17 cellular contexts compared by ENCODE assay signal in genomic region chr12:51622564-51622963, GRCh38. TPM values are rescaled to one million over a fixed set of nuclear protein-coding genes. Genes with fewer than 3 reads are reported as not detected.
DNase-seq lines count a peak whose midpoint lies in the region; ATAC-seq, FAIRE-seq and TF ChIP-seq lines count a peak whose summit lies in the region.
"Had no signal": no experiment of that assay in that cellular context is flagged by ENCODE, and none has a peak within 500 bp of the region (broad histone marks: within the 10 kb centered on the region; RNA-seq: fewer than 3 reads in every experiment).

No MANE protein-coding gene starts in this region.

- no peak for TF ChIP-seq RAD21 in A549 (conservative IDR thresholded peaks at IDR 0.05 in 1 of 2, IDR thresholded peaks at IDR 0.05 in 1 of 2)

- no peaks in the 10 kb centered on the region for H3K27me3 ChIP-seq in iPS-18a (ENCODE audit: control insufficient read depth, insufficient read depth, low read length)

- H3K27ac ChIP-seq in A549 (no peak overlapping the region), iPS-18a (ENCODE audit: low read length) (no peak overlapping the region)
- H3K27ac ChIP-seq: heart right ventricle, parathyroid adenoma had no signal

- WGBS in A549 (ENCODE audit: missing lambda C conversion rate): 42% methylated on average over 1 of the region's 1 CpG

- H3K36me3 ChIP-seq in iPS-18a (ENCODE audit: control insufficient read depth, low read depth, low read length): no peaks in the 10 kb centered on the region
- H3K36me3 ChIP-seq: heart right ventricle had no signal

- CTCF ChIA-PET in A549 (lab: Yijun Ruan, JAX): interaction anchor here (1.0 kb wide), 1 partner anchor 198 kb away, joined by 3 read pairs; no protein-coding TSS in a partner anchor

- H3K9me3 ChIP-seq in A549 (no peaks in the 10 kb centered on the region), iPS-18a (ENCODE audit: control insufficient read depth, low read depth, low read length) (no peaks in the 10 kb centered on the region)
- H3K9me3 ChIP-seq: heart right ventricle had no signal

- TF ChIP-seq CTCF in A549 (IDR thresholded peaks at IDR 0.05) (no peak), HFFc6 (IDR thresholded peaks at IDR 0.05) (no peak), GM10266 (IDR thresholded peaks at IDR 0.05; ENCODE audit: control insufficient read depth, insufficient read depth, low read depth, missing control alignments) (no peak)

- H3K4me1 ChIP-seq in A549 (peaks cover 11% of the 10 kb centered on the region; the same call in 2 of the 3 replicates), iPS-18a (ENCODE audit: control insufficient read depth, low read depth, low read length) (peaks cover 13% of the 10 kb centered on the region)
- H3K4me1 ChIP-seq: heart right ventricle, parathyroid adenoma had no signal

- DNase-seq in A549 (ENCODE audit: low read depth in 1 of 2, low spot score in 1 of 2) (no peak), HFFc6 (peak; percentile 25), amniotic stem cell (lab: John Stamatoyannopoulos, UW) (peak; percentile 29), GM10266 (ENCODE audit: extremely low spot score) (no peak), NCI-H446 treated with DMSO at 0.1 percent for 48 hours (lab: John Stamatoyannopoulos, UW) (no peak)
- DNase-seq in stimulated activated CD4-positive, alpha-beta T cell treated with anti-CD3 and anti-CD28 coated beads, Interleukin-2, amount 100 ng/mL, for 24 hours: no peak
- DNase-seq in stimulated activated CD4-positive, alpha-beta T cell treated with anti-CD3 and anti-CD28 coated beads, Interleukin-15, amount 100 ng/mL, for 24 hours: no peak
- DNase-seq: activated CD4-positive, alpha-beta T cell treated with anti-CD3 and anti-CD28 coated beads, Interleukin-2, amount 10 ng/mL, durations not matched to agents 24 days and 14 days; cerebellar nuclear complex; heart right ventricle; NCI-H1105; NCI-H2227 treated with DMSO at 0.1 percent for 48 hours had no signal

- peak overlapping the region; percentile 47 for H3K4me3 Mint-ChIP-seq in HFFc6
- H3K4me3 Mint-ChIP-seq: activated CD4-positive, alpha-beta T cell treated with anti-CD3 and anti-CD28 coated beads, Interleukin-2, amount 10 ng/mL, durations not matched to agents 24 days and 14 days had no signal

- H3K27ac Mint-ChIP-seq in HFFc6: peak overlapping the region; percentile 61
- H3K27ac Mint-ChIP-seq: activated CD4-positive, alpha-beta T cell treated with anti-CD3 and anti-CD28 coated beads, Interleukin-2, amount 10 ng/mL, durations not matched to agents 24 days and 14 days; activated naive CD4-positive, alpha-beta T cell treated with anti-CD3 and anti-CD28 coated beads, Interleukin-2, amount 50 U/mL, for 72 hours had no signal

- POLR2A ChIA-PET in A549 (lab: Yijun Ruan, JAX): no interaction called here

- no peak overlapping the region for H3K9ac ChIP-seq in iPS-18a (ENCODE audit: low read length)
- H3K9ac ChIP-seq: parathyroid adenoma had no signal

- no peak for TF ChIP-seq EP300 in A549 (IDR thresholded peaks at IDR 0.05)

- H3K4me1 Mint-ChIP-seq in HFFc6 (ENCODE audit: low read depth): peaks cover 59% of the 10 kb centered on the region
- H3K4me1 Mint-ChIP-seq: activated CD4-positive, alpha-beta T cell treated with anti-CD3 and anti-CD28 coated beads, Interleukin-2, amount 10 ng/mL, durations not matched to agents 24 days and 14 days had no signal

- peaks cover 1% of the 10 kb centered on the region; the same call in 1 of the 2 replicates for H3K27me3 Mint-ChIP-seq in HFFc6 (ENCODE audit: insufficient read depth)

- TF ChIP-seq POLR2A in A549 (IDR thresholded peaks at IDR 0.05; ENCODE audit: low read length): no peak

- no peak for ATAC-seq in A549
- ATAC-seq: activated naive CD4-positive, alpha-beta T cell treated with anti-CD3 and anti-CD28 coated beads, Interleukin-2, amount 50 U/mL, for 72 hours; heart right ventricle; left lobe of liver had no signal

- FAIRE-seq in A549 (lab: Jason Lieb, UNC): no peak
- FAIRE-seq: A204.1 had no signal

- H3K36me3 Mint-ChIP-seq in HFFc6 (ENCODE audit: low read depth): peaks cover 10% of the 10 kb centered on the region; the same call in 1 of the 2 replicates
- H3K36me3 Mint-ChIP-seq: activated naive CD4-positive, alpha-beta T cell treated with anti-CD3 and anti-CD28 coated beads, Interleukin-2, amount 50 U/mL, for 72 hours had no signal

- peak overlapping the region; percentile 37; the same call in 2 of the 3 replicates for H3K4me2 ChIP-seq in A549

- H3K4me3 ChIP-seq in A549 (no peak overlapping the region), iPS-18a (ENCODE audit: low read length) (peak overlapping the region; percentile 16)
- H3K4me3 ChIP-seq: heart right ventricle had no signal

- H3K9me3 Mint-ChIP-seq in HFFc6: no peaks in the 10 kb centered on the region
- H3K9me3 Mint-ChIP-seq: activated CD4-positive, alpha-beta T cell treated with anti-CD3 and anti-CD28 coated beads, Interleukin-2, amount 10 ng/mL, durations not matched to agents 24 days and 14 days; activated naive CD4-positive, alpha-beta T cell treated with anti-CD3 and anti-CD28 coated beads, Interleukin-2, amount 50 U/mL, for 72 hours had no signal

TF ChIP-seq in A549, 52 proteins besides CTCF, POLR2A, EP300 and RAD21:
- no peak for TF ChIP-seq FOSL2 (IDR thresholded peaks at IDR 0.05)
- no peak for TF ChIP-seq FOSL2 (CRISPR knock-in tag; IDR thresholded peaks at IDR 0.05)
- TF ChIP-seq FOSB (CRISPR knock-in tag; IDR thresholded peaks at IDR 0.05): no peak
- no peak for TF ChIP-seq RFX5 (IDR thresholded peaks at IDR 0.05)
- no peak for TF ChIP-seq BHLHE40 (IDR thresholded peaks at IDR 0.05; ENCODE audit: low read depth, low read length)
- no peak for TF ChIP-seq EHF (CRISPR knock-in tag; IDR thresholded peaks at IDR 0.05)
- no peak for TF ChIP-seq HOXB13 (CRISPR knock-in tag; IDR thresholded peaks at IDR 0.05; ENCODE audit: low read depth)
- TF ChIP-seq EHMT2 (IDR thresholded peaks at IDR 0.05; ENCODE audit: low read depth): no peak
- no peak for TF ChIP-seq MAX (IDR thresholded peaks at IDR 0.05)
- TF ChIP-seq PBX3 (IDR thresholded peaks at IDR 0.05): no peak

RNA-seq across cellular contexts. Expression of gene SCN8A, which starts 31.5 kb away (rescaled TPM):
- 4.8 and 6.2 TPM in 2 replicates for polyA plus RNA-seq in A549 (2011; rRNA removed)
- 1.9 and 2.3 TPM in 2 replicates for polyA plus RNA-seq in A549 (2012; cell fraction: cytosol; rRNA removed)
- polyA plus RNA-seq in A549 (2012; cell fraction: nucleus; rRNA removed): 3.5 and 5.6 TPM in 2 replicates
- polyA plus RNA-seq in A549 (2017; fragmentation: RNase III; extraction: RNeasy Plus Mini Kit Qiagen cat#74134 plus additional on column Dnase treatment): 1.8 to 2.2 TPM (median 2.1 TPM) in 3 replicates
- 23.8 and 29.1 TPM in 2 replicates for polyA minus RNA-seq in A549 (2011; rRNA and poly(A)+ RNA removed)
- 10 to 100 TPM; 13.4 to 16.0 (median 15.3) TPM for total RNA-seq in HFFc6 (2021; fragmentation: NEBNext Ultra II Directional; extraction: Animal tissue kit (Norgen Biotek cat#: 25700))

Comparison
In these comparisons a context has a peak if more than half of its experiments do, and no peak if none do; other contexts are left out.
1. DNase-seq: peak in HFFc6 (single experiment) and amniotic stem cell (single experiment); none in A549 (0 of 2), GM10266 (single experiment), NCI-H446 treated with DMSO at 0.1 percent for 48 hours (single experiment), stimulated activated CD4-positive, alpha-beta T cell treated with anti-CD3 and anti-CD28 coated beads, Interleukin-2, amount 100 ng/mL, for 24 hours (0 of 2) and stimulated activated CD4-positive, alpha-beta T cell treated with anti-CD3 and anti-CD28 coated beads, Interleukin-15, amount 100 ng/mL, for 24 hours (single experiment).